ENCODE assay signal across 23 cellular contexts in the genomic region with DNA sequence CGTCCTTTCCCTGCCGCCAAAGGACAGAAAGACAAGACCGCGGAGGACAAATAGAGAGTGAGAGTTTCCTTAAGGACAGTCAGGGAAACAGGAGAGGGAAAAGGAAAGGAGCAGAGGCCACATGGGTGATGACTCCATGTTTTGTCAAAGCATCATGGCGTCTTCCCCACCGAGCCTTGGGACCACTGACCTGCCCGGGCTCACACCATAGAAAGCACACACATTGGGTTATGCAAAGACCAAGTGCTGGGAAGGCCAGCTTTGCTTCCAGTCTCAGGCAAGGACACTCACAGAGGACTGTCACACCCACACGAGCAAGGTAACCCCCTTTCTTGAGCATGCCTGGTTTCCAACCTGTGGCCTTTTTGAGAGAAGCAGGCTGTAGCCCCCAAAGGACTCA. TPM values are rescaled to one million over a fixed set of nuclear protein-coding genes. Genes with fewer than 3 reads are reported as not detected.
"Had no signal": no experiment of that assay in that cellular context is flagged by ENCODE, and none has a peak within 500 bp of the region (broad histone marks: within the 10 kb centered on the region; RNA-seq: fewer than 3 reads in every experiment).

No MANE protein-coding gene starts in this region.

- H3K27me3 ChIP-seq: MG63 had no signal

- H3K9me3 ChIP-seq: MG63, SK-N-SH had no signal

- H3K36me3 ChIP-seq: MG63 had no signal

- DNase-seq: IMR-90, Karpas-422, KG1, MG63, NCI-H1092, NCI-H1105 treated with DMSO at 0.1 percent for 48 hours, NCI-H1417 treated with DMSO at 0.1 percent for 48 hours, NCI-H146, NCI-H1694 treated with DMSO at 0.1 percent for 48 hours, NCI-H1930, NCI-H2081, NCI-H2107, NCI-H226, NCI-H446, NCI-H510A, NCI-H524 treated with DMSO at 0.1 percent for 48 hours, NCI-H69, NCI-H774, Right ventricle myocardium superior, RPMI8226, SK-N-SH had no signal

- H3K4me3 ChIP-seq: MG63 had no signal

RNA-seq across cellular contexts. Expression of gene HABP2, which starts 23.3 kb away (rescaled TPM):
- total RNA-seq: HT-29, IMR-90, SK-MEL-5 had no signal
- polyA plus RNA-seq: IMR-90, SK-N-SH had no signal
